ENCODE assay signal across 9 cellular contexts in the genomic region with DNA sequence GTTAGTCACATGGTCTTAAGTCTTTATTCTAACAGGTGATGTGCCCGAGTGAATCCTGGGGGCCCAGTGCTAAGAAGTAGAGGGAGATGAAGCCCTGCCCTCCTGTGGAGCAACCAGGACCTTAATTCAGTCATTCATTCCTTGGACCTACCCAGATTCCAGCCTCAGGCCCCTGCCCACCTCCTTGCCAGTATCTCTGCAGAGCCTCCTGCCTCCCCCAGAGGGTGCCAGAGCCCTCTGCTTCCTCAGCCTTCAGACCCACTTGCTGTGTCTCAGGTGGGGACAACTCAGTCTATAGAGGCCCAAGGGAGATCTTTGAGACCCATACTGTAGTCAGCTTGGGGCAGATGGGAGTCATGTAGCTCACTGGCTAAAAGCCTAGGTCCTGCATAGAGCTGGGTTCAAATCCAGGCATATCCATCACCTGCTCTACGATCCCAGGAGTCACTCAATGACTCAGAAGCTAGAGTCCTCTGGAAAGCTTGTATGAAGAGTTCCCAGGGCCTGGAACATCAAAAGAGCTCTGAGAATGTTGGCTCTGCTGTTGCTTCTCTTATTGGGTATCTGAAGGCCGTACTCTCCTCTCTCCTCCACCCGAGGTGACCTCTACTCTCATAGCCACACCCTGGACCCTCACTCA. TPM values are rescaled to one million over a fixed set of nuclear protein-coding genes. Genes with fewer than 3 reads are reported as not detected.
A peak's percentile ranks its signal among the peaks of the same experiment; 100 is the strongest.
DNase-seq lines count a peak whose midpoint lies in the region; ATAC-seq, FAIRE-seq and TF ChIP-seq lines count a peak whose summit lies in the region.
"Had no signal": no experiment of that assay in that cellular context is flagged by ENCODE, and none has a peak within 500 bp of the region (broad histone marks: within the 10 kb centered on the region; RNA-seq: fewer than 3 reads in every experiment).

No MANE protein-coding gene starts in this region.

- H3K9me3 Mint-ChIP-seq in activated CD4-positive, alpha-beta T cell treated with anti-CD3 and anti-CD28 coated beads, Interleukin-2, amount 10 ng/mL, durations not matched to agents 7 days and 5 days: no peaks in the 10 kb centered on the region
- peaks cover 1% of the 10 kb centered on the region for H3K9me3 Mint-ChIP-seq in glutamatergic neuron (ENCODE audit: unreplicated experiment)

- no peak for TF ChIP-seq POLR2A in A549 (IDR thresholded peaks at IDR 0.05; ENCODE audit: low read length)

- peaks cover 15% of the 10 kb centered on the region for H3K27me3 Mint-ChIP-seq in activated CD4-positive, alpha-beta T cell treated with anti-CD3 and anti-CD28 coated beads, Interleukin-2, amount 10 ng/mL, durations not matched to agents 7 days and 5 days
- peaks cover 9% of the 10 kb centered on the region for H3K27me3 Mint-ChIP-seq in glutamatergic neuron (ENCODE audit: unreplicated experiment)

- POLR2A ChIA-PET in A549 (lab: Yijun Ruan, JAX): no interaction called here
- POLR2A ChIA-PET in activated CD4-positive, alpha-beta T cell treated with anti-CD3 and anti-CD28 coated beads, Interleukin-2, amount 10 ng/mL, durations not matched to agents 7 days and 5 days (lab: Charles Lee): no interaction called here

- CTCF ChIA-PET in A549 (lab: Yijun Ruan, JAX): interaction anchor here (0.6 to 72.1 kb wide), 21 partner anchors 9 to 276 kb away, joined by 3 to 2233 read pairs (median 4); partner anchors contain the start of genes ADAM33, ADISSP, GFRA4 and HSPA12B
- CTCF ChIA-PET in activated CD4-positive, alpha-beta T cell treated with anti-CD3 and anti-CD28 coated beads, Interleukin-2, amount 10 ng/mL, durations not matched to agents 7 days and 5 days (lab: Charles Lee): interaction anchor here (0.8 to 1.5 kb wide), 3 partner anchors 10 to 51 kb away, joined by 3 to 5 read pairs (median 3); no protein-coding TSS in a partner anchor

- FAIRE-seq in A549 (lab: Jason Lieb, UNC): peak; percentile 83

- no peak overlapping the region for H3K27ac Mint-ChIP-seq in activated CD4-positive, alpha-beta T cell treated with anti-CD3 and anti-CD28 coated beads, Interleukin-2, amount 10 ng/mL, durations not matched to agents 7 days and 5 days
- no peak overlapping the region for H3K27ac Mint-ChIP-seq in glutamatergic neuron (ENCODE audit: unreplicated experiment)

- no peaks in the 10 kb centered on the region for H3K9me3 ChIP-seq in A549

- no peak overlapping the region for H3K4me3 Mint-ChIP-seq in activated CD4-positive, alpha-beta T cell treated with anti-CD3 and anti-CD28 coated beads, Interleukin-2, amount 10 ng/mL, durations not matched to agents 7 days and 5 days
- no peak overlapping the region for H3K4me3 Mint-ChIP-seq in glutamatergic neuron (ENCODE audit: unreplicated experiment)

- peak; percentile 73 to 74 for DNase-seq in A549 (ENCODE audit: low read depth in 1 of 2, low spot score in 1 of 2)
- DNase-seq in GDM1 (lab: John Stamatoyannopoulos, UW): peak; percentile 47
- peak; percentile 16 for DNase-seq in NCI-H1092 (lab: John Stamatoyannopoulos, UW)
- DNase-seq in activated CD4-positive, alpha-beta T cell treated with anti-CD3 and anti-CD28 coated beads, Interleukin-2, amount 10 ng/mL, durations not matched to agents 7 days and 5 days: peak; percentile 19
- DNase-seq in glutamatergic neuron: peak; percentile 63
- DNase-seq in renal cortical epithelial cell (ENCODE audit: low read depth): peak; percentile 23
- DNase-seq in globus pallidus (ENCODE audit: low spot score): no peak

- peak; percentile 77 to 92 for TF ChIP-seq RAD21 in A549 (conservative IDR thresholded peaks at IDR 0.05 in 1 of 2, IDR thresholded peaks at IDR 0.05 in 1 of 2)

- H3K4me1 ChIP-seq in A549: no peaks in the 10 kb centered on the region

- no peak overlapping the region for H3K27ac ChIP-seq in A549

- no peak overlapping the region for H3K4me3 ChIP-seq in A549

- 55% methylated on average over 4 of the region's 4 CpGs for WGBS in A549 (ENCODE audit: missing lambda C conversion rate)

- ATAC-seq in A549: peak; percentile 89 to 97
- no peak for ATAC-seq in HG03469 (IDR thresholded peaks at IDR 0.05; ENCODE audit: unreplicated experiment)

- TF ChIP-seq EP300 in A549 (IDR thresholded peaks at IDR 0.05): no peak

- peaks cover 10% of the 10 kb centered on the region for H3K4me1 Mint-ChIP-seq in activated CD4-positive, alpha-beta T cell treated with anti-CD3 and anti-CD28 coated beads, Interleukin-2, amount 10 ng/mL, durations not matched to agents 7 days and 5 days
- H3K4me1 Mint-ChIP-seq in glutamatergic neuron (ENCODE audit: low read depth, unreplicated experiment): peaks cover 3% of the 10 kb centered on the region

- H3K36me3 Mint-ChIP-seq in activated CD4-positive, alpha-beta T cell treated with anti-CD3 and anti-CD28 coated beads, Interleukin-2, amount 10 ng/mL, durations not matched to agents 7 days and 5 days (ENCODE audit: low read depth): no peaks in the 10 kb centered on the region
- no peaks in the 10 kb centered on the region for H3K36me3 Mint-ChIP-seq in glutamatergic neuron (ENCODE audit: unreplicated experiment)

- TF ChIP-seq CTCF in A549 (IDR thresholded peaks at IDR 0.05): peak; percentile 68
- peak; percentile 36 for TF ChIP-seq CTCF in glutamatergic neuron (IDR thresholded peaks at IDR 0.05; ENCODE audit: partially characterized antibody, unreplicated experiment)

- H3K4me2 ChIP-seq in A549: no peak overlapping the region

TF ChIP-seq in A549, 52 proteins besides CTCF, POLR2A, EP300 and RAD21 (continues in another document):
- TF ChIP-seq, protein P1, sequence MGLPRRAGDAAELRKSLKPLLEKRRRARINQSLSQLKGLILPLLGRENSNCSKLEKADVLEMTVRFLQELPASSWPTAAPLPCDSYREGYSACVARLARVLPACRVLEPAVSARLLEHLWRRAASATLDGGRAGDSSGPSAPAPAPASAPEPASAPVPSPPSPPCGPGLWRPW (IDR thresholded peaks at IDR 0.05): no peak
- TF ChIP-seq RCOR1 (IDR thresholded peaks at IDR 0.05; ENCODE audit: low read depth, low read length) (no peak), HDAC2 (IDR thresholded peaks at IDR 0.05) (no peak), HOXB13 (CRISPR knock-in tag; IDR thresholded peaks at IDR 0.05; ENCODE audit: low read depth) (no peak)
- TF ChIP-seq, protein P2, sequence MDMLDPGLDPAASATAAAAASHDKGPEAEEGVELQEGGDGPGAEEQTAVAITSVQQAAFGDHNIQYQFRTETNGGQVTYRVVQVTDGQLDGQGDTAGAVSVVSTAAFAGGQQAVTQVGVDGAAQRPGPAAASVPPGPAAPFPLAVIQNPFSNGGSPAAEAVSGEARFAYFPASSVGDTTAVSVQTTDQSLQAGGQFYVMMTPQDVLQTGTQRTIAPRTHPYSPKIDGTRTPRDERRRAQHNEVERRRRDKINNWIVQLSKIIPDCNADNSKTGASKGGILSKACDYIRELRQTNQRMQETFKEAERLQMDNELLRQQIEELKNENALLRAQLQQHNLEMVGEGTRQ (IDR thresholded peaks at IDR 0.05): no peak

RNA-seq across cellular contexts. Expression of gene SIGLEC1, which starts 3.9 kb away (rescaled TPM):
- polyA plus RNA-seq in A549 (2011; rRNA removed): 0.01 TPM in 1 of 2 replicates, not detected in the other
- under 0.01 TPM in 1 of 2 replicates, not detected in the other for polyA plus RNA-seq in A549 (2012; cell fraction: cytosol; rRNA removed)
- 0.04 and 0.05 TPM in 2 replicates for polyA plus RNA-seq in A549 (2012; cell fraction: nucleus; rRNA removed)
- polyA plus RNA-seq in A549 (2017; fragmentation: RNase III; extraction: RNeasy Plus Mini Kit Qiagen cat#74134 plus additional on column Dnase treatment): not detected in 3 replicates
- not detected in 2 replicates for polyA minus RNA-seq in A549 (2011; rRNA and poly(A)+ RNA removed)
- not detected for total RNA-seq in activated CD4-positive, alpha-beta T cell treated with anti-CD3 and anti-CD28 coated beads, Interleukin-2, amount 10 ng/mL, durations not matched to agents 7 days and 5 days
- not detected for total RNA-seq in glutamatergic neuron (ENCODE audit: unreplicated experiment)
- total RNA-seq in renal cortical epithelial cell: not detected in 2 replicates

RNA-seq across cellular contexts. Expression of gene HSPA12B, which starts 16.2 kb away (rescaled TPM):
- 0.25 and 0.37 TPM in 2 replicates for polyA plus RNA-seq in A549 (2011; rRNA removed)
- 0.62 and 0.78 TPM in 2 replicates for polyA plus RNA-seq in A549 (2012; cell fraction: cytosol; rRNA removed)
- 1.0 and 1.4 TPM in 2 replicates for polyA plus RNA-seq in A549 (2012; cell fraction: nucleus; rRNA removed)
- polyA plus RNA-seq in A549 (2017; fragmentation: RNase III; extraction: RNeasy Plus Mini Kit Qiagen cat#74134 plus additional on column Dnase treatment): 1.1 to 1.6 TPM (median 1.2 TPM) in 3 replicates
- 0.49 and 0.50 TPM in 2 replicates for polyA minus RNA-seq in A549 (2011; rRNA and poly(A)+ RNA removed)
- total RNA-seq in activated CD4-positive, alpha-beta T cell treated with anti-CD3 and anti-CD28 coated beads, Interleukin-2, amount 10 ng/mL, durations not matched to agents 7 days and 5 days: not detected
- total RNA-seq in glutamatergic neuron (ENCODE audit: unreplicated experiment): 0.44 TPM
- 0.17 TPM in 1 of 2 replicates, not detected in the other for total RNA-seq in renal cortical epithelial cell

RNA-seq across cellular contexts. Expression of gene ADAM33, which starts 34.5 kb away (rescaled TPM):
- polyA plus RNA-seq in A549 (2011; rRNA removed) (0.05 and 0.08 TPM in 2 replicates), A549 (2017; fragmentation: RNase III; extraction: RNeasy Plus Mini Kit Qiagen cat#74134 plus additional on column Dnase treatment) (0.07 to 0.22 TPM (median 0.14 TPM) in 3 replicates)
- 0.08 and 0.13 TPM in 2 replicates for polyA plus RNA-seq in A549 (2012; cell fraction: cytosol; rRNA removed)
- 0.86 and 0.93 TPM in 2 replicates for polyA plus RNA-seq in A549 (2012; cell fraction: nucleus; rRNA removed)
- not detected in 2 replicates for polyA minus RNA-seq in A549 (2011; rRNA and poly(A)+ RNA removed)
- not detected for total RNA-seq in activated CD4-positive, alpha-beta T cell treated with anti-CD3 and anti-CD28 coated beads, Interleukin-2, amount 10 ng/mL, durations not matched to agents 7 days and 5 days
- total RNA-seq in glutamatergic neuron (ENCODE audit: unreplicated experiment) (0.27 TPM), renal cortical epithelial cell (0.10 TPM in 1 of 2 replicates, not detected in the other)

RNA-seq across cellular contexts. Expression of gene ADISSP, which starts 51.2 kb away (rescaled TPM):
- polyA plus RNA-seq in A549 (2011; rRNA removed) (43.9 and 44.0 TPM in 2 replicates), A549 (2017; fragmentation: RNase III; extraction: RNeasy Plus Mini Kit Qiagen cat#74134 plus additional on column Dnase treatment) (93.2 to 104 TPM (median 95.2 TPM) in 3 replicates)
- polyA plus RNA-seq in A549 (2012; cell fraction: cytosol; rRNA removed): 162 and 207 TPM in 2 replicates
- 139 and 182 TPM in 2 replicates for polyA plus RNA-seq in A549 (2012; cell fraction: nucleus; rRNA removed)
- polyA minus RNA-seq in A549 (2011; rRNA and poly(A)+ RNA removed): 49.7 and 55.6 TPM in 2 replicates
- 10 to 100 TPM; 27.8 to 27.9 TPM for total RNA-seq in activated CD4-positive, alpha-beta T cell treated with anti-CD3 and anti-CD28 coated beads, Interleukin-2, amount 10 ng/mL, durations not matched to agents 7 days and 5 days
- total RNA-seq in glutamatergic neuron (ENCODE audit: unreplicated experiment) (54.6 TPM), renal cortical epithelial cell (9.9 and 20.0 TPM in 2 replicates)

RNA-seq across cellular contexts. Expression of gene GFRA4, which starts 53.1 kb away (rescaled TPM):
- polyA plus RNA-seq in A549 (2011; rRNA removed) (not detected in 2 replicates), A549 (2017; fragmentation: RNase III; extraction: RNeasy Plus Mini Kit Qiagen cat#74134 plus additional on column Dnase treatment) (not detected in 3 replicates)
- polyA plus RNA-seq in A549 (2012; cell fraction: cytosol; rRNA removed): not detected in 2 replicates
- not detected in 2 replicates for polyA plus RNA-seq in A549 (2012; cell fraction: nucleus; rRNA removed)
- not detected in 2 replicates for polyA minus RNA-seq in A549 (2011; rRNA and poly(A)+ RNA removed)
- not detected for total RNA-seq in activated CD4-positive, alpha-beta T cell treated with anti-CD3 and anti-CD28 coated beads, Interleukin-2, amount 10 ng/mL, durations not matched to agents 7 days and 5 days
- total RNA-seq in glutamatergic neuron (ENCODE audit: unreplicated experiment) (not detected), renal cortical epithelial cell (not detected in 2 replicates)
- polyA plus RNA-seq: esophagus had no signal
